ENCODE assay signal across 1 cellular context in the genomic region with DNA sequence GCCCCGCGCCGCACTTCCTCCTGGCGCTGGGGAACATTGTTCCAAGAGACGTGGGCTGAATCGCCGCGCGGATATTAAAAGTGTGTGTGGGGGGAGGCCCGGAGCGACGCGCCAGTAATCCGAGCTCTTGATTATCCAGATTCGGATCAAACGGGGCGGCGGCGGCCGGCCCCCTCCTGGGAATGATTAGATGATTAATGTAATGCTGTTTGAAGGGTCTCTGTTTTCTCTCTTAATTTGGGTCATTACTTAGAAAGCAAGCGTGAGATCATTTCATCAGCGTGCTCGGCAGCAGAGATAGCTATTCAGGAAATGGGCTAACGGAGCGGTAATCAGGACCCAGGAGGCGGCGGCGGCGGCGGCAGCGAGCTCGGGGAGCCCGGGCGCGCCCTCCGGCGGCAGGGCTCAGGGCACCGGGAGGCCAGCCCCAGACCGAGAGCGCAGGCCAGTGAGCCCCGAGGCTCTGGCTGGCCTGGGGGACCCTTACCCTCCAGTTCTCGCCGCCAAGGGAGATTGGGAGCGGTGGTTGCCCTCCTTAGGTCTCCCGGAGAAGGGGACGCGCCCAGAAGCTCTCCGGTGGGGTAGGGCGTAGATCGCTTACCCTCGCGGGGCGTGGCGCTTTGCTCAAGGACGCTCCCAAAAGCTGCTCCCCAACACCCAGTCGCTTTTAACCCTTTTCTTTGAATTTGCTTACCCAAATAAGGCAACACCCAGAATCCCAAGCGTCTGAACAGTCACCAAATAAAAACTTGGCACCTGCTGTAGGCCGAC.
A peak's percentile ranks its signal among the peaks of the same experiment; 100 is the strongest.
TF ChIP-seq lines count a peak whose summit lies in the region.

No MANE protein-coding gene starts in this region.

TF ChIP-seq in endothelial cell of umbilical vein, 7 proteins besides CTCF, POLR2A, EP300 and RAD21 (continued from another document):
- TF ChIP-seq EZH2 (IDR thresholded peaks at IDR 0.05; ENCODE audit: borderline replicate concordance, low read depth, low read length, severe bottlenecking) (peak; percentile 89), POLR2AphosphoS5 (IDR thresholded peaks at IDR 0.05; ENCODE audit: insufficient read depth, low read depth, low read length) (no peak), FOS (IDR thresholded peaks at IDR 0.05; ENCODE audit: borderline replicate concordance, insufficient read depth, low read length) (no peak), GATA2 (IDR thresholded peaks at IDR 0.05; ENCODE audit: insufficient read depth, insufficient read length, low read depth, low read length) (no peak), MYC (IDR thresholded peaks at IDR 0.05; ENCODE audit: low read depth, low read length) (no peak)
- TF ChIP-seq, protein P1, sequence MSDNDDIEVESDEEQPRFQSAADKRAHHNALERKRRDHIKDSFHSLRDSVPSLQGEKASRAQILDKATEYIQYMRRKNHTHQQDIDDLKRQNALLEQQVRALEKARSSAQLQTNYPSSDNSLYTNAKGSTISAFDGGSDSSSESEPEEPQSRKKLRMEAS (IDR thresholded peaks at IDR 0.05; ENCODE audit: insufficient read depth, insufficient read length), result no peak
